Comparison of ENCODE assay signal across 26 cellular contexts in genomic region chr17:28733346-28733745, GRCh38. TPM values are rescaled to one million over a fixed set of nuclear protein-coding genes. Genes with fewer than 3 reads are reported as not detected.
DNase-seq lines count a peak whose midpoint lies in the region; ATAC-seq and TF ChIP-seq lines count a peak whose summit lies in the region.
"Had no signal": no experiment of that assay in that cellular context is flagged by ENCODE, and none has a peak within 500 bp of the region (broad histone marks: within the 10 kb centered on the region; RNA-seq: fewer than 3 reads in every experiment).

No MANE protein-coding gene starts in this region.

- H3K9me3 ChIP-seq in HAP-1 (no peaks in the 10 kb centered on the region), SJSA1 (replicated peaks) (no peaks in the 10 kb centered on the region), osteoblast (ENCODE audit: low read depth, low read length) (no peaks in the 10 kb centered on the region)
- H3K9me3 ChIP-seq: A549, Caco-2 had no signal

- H3K4me3 Mint-ChIP-seq in endothelial cell (ENCODE audit: unreplicated experiment) = no peak overlapping the region
- H3K4me3 Mint-ChIP-seq: CD4-positive, alpha-beta memory T cell had no signal

- H3K36me3 Mint-ChIP-seq in endothelial cell (ENCODE audit: low read depth, unreplicated experiment) = peaks cover 4% of the 10 kb centered on the region

- peaks cover 5% of the 10 kb centered on the region for H3K36me3 ChIP-seq in HAP-1 (replicated peaks)
- H3K36me3 ChIP-seq in SJSA1 = no peaks in the 10 kb centered on the region
- no peaks in the 10 kb centered on the region for H3K36me3 ChIP-seq in osteoblast (ENCODE audit: insufficient read depth, low read length)

- H3K4me1 ChIP-seq in HAP-1 (peaks cover 15% of the 10 kb centered on the region), SJSA1 (replicated peaks) (peaks cover 14% of the 10 kb centered on the region), osteoblast (ENCODE audit: insufficient read depth, low read length) (peaks cover 3% of the 10 kb centered on the region)
- H3K4me1 ChIP-seq: Caco-2 had no signal

- no peak for ATAC-seq in GM19035 (IDR thresholded peaks at IDR 0.05; ENCODE audit: unreplicated experiment)
- ATAC-seq: A549, HCT116, HepG2, Panc1 had no signal

- in situ Hi-C loops in HAP-1 (cut with MboI; ENCODE audit: low sequenced_read_pairs) = no loop called here
- in situ Hi-C loops in astrocyte of the spinal cord (cut with HindIII; ENCODE audit: low sequenced_read_pairs) = no loop called here

- H3K9me3 Mint-ChIP-seq in endothelial cell (ENCODE audit: unreplicated experiment) = no peaks in the 10 kb centered on the region
- H3K9me3 Mint-ChIP-seq: CD4-positive, alpha-beta memory T cell had no signal

- H3K4me1 Mint-ChIP-seq in endothelial cell (ENCODE audit: unreplicated experiment) = no peaks in the 10 kb centered on the region

- H4K20me1 ChIP-seq in osteoblast (ENCODE audit: insufficient read depth, low read length) = no peaks in the 10 kb centered on the region

- H3K27me3 Mint-ChIP-seq in endothelial cell (ENCODE audit: unreplicated experiment) = peaks cover 9% of the 10 kb centered on the region
- H3K27me3 Mint-ChIP-seq: CD4-positive, alpha-beta memory T cell had no signal

- DNase-seq in HAP-1 (ENCODE audit: low spot score in 2 of 2) (peak; percentile 49 to 93), SJSA1 (ENCODE audit: low read depth in 1 of 2, low spot score in 2 of 2) (no peak), astrocyte of the spinal cord (ENCODE audit: low read depth, low spot score) (peak; percentile 45), osteoblast (ENCODE audit: insufficient read length, low spot score, missing footprints) (peak; percentile 31), NCI-H1417 (lab: John Stamatoyannopoulos, UW) (no peak), endothelial cell (ENCODE audit: low spot score) (no peak)
- DNase-seq: AML-193; C1 segment of cervical spinal cord; Caco-2; CD4-positive, alpha-beta memory T cell; DMS 273 treated with DMSO at 0.1 percent for 48 hours; DMS79 treated with DMSO at 0.1 percent for 48 hours; GF-D8; KBM-7; MM.1S; NCI-H1417 treated with DMSO at 0.1 percent for 48 hours; NCI-H1694 treated with DMSO at 0.1 percent for 48 hours; NCI-H2081; NCI-H2227 treated with DMSO at 0.1 percent for 48 hours; NCI-H526 treated with DMSO at 0.1 percent for 48 hours; SHP77 had no signal

- 0 out of 2 replicates have a peak overlapping the region, but pooled peaks have one; percentile 6 for H3K27ac ChIP-seq in SJSA1
- no peak overlapping the region for H3K27ac ChIP-seq in osteoblast (ENCODE audit: low read depth, low read length)
- H3K27ac ChIP-seq: A549 had no signal

- no peak overlapping the region for H3K4me3 ChIP-seq in HAP-1
- H3K4me3 ChIP-seq in SJSA1 = no peak overlapping the region
- H3K4me3 ChIP-seq in astrocyte of the spinal cord (ENCODE audit: low read depth, low read length) = no peak overlapping the region
- no peak overlapping the region for H3K4me3 ChIP-seq in osteoblast (ENCODE audit: insufficient read depth, low read length)
- H3K4me3 ChIP-seq: A549 had no signal

- H3K4me2 ChIP-seq in osteoblast (ENCODE audit: insufficient read depth, low read length) = no peak overlapping the region
- H3K4me2 ChIP-seq: A549 had no signal

- no peak for TF ChIP-seq CTCF in astrocyte of the spinal cord (IDR thresholded peaks at IDR 0.05; ENCODE audit: low read depth, low read length)
- no peak for TF ChIP-seq CTCF in osteoblast (IDR thresholded peaks at IDR 0.05; ENCODE audit: extremely low read depth, low read depth, low read length)
- no peak for TF ChIP-seq CTCF in endothelial cell (IDR thresholded peaks at IDR 0.05; ENCODE audit: unreplicated experiment)

- no peaks in the 10 kb centered on the region for H3K79me2 ChIP-seq in osteoblast (ENCODE audit: insufficient read depth, low read length)

- H3K27me3 ChIP-seq in HAP-1 (ENCODE audit: low read depth) = no peaks in the 10 kb centered on the region
- no peaks in the 10 kb centered on the region for H3K27me3 ChIP-seq in SJSA1 (replicated peaks)
- H3K27me3 ChIP-seq in osteoblast (ENCODE audit: insufficient read depth, low read length) = no peaks in the 10 kb centered on the region

- H2AFZ ChIP-seq in osteoblast (ENCODE audit: low read length) = no peak overlapping the region

- H3K27ac Mint-ChIP-seq in endothelial cell (ENCODE audit: unreplicated experiment) = no peak overlapping the region
- H3K27ac Mint-ChIP-seq: CD4-positive, alpha-beta memory T cell had no signal

RNA-seq across cellular contexts. Expression of gene NEK8, which starts 4.8 kb away (rescaled TPM):
- 1.1 and 2.2 TPM in 2 replicates for total RNA-seq in SJSA1 (2014; rRNA removed; shearing (Covaris generic))
- total RNA-seq in osteoblast (6.2 and 7.2 TPM in 2 replicates), endothelial cell (ENCODE audit: unreplicated experiment) (6.7 TPM)

RNA-seq across cellular contexts. Expression of gene TLCD1, which starts 7.3 kb away (rescaled TPM):
- 1.6 TPM in 1 of 2 replicates, not detected in the other for total RNA-seq in SJSA1 (2014; rRNA removed; shearing (Covaris generic))
- total RNA-seq in osteoblast (3.2 and 4.0 TPM in 2 replicates), endothelial cell (ENCODE audit: unreplicated experiment) (2.4 TPM)

RNA-seq across cellular contexts. Expression of gene TRAF4, which starts 10.5 kb away (rescaled TPM):
- 38.4 and 51.0 TPM in 2 replicates for total RNA-seq in SJSA1 (2014; rRNA removed; shearing (Covaris generic))
- total RNA-seq in osteoblast (36.8 and 47.0 TPM in 2 replicates), endothelial cell (ENCODE audit: unreplicated experiment) (166 TPM)

RNA-seq across cellular contexts. Expression of gene RPL23A, which starts 13.6 kb away (rescaled TPM):
- total RNA-seq in SJSA1 (2014; rRNA removed; shearing (Covaris generic)) = 591 and 789 TPM in 2 replicates
- total RNA-seq in osteoblast (428 and 494 TPM in 2 replicates), endothelial cell (ENCODE audit: unreplicated experiment) (1,525 TPM)

RNA-seq across cellular contexts. Expression of gene RAB34, which starts 15.7 kb away (rescaled TPM):
- 1,039 and 1,435 TPM in 2 replicates for total RNA-seq in SJSA1 (2014; rRNA removed; shearing (Covaris generic))
- 176 and 186 TPM in 2 replicates for total RNA-seq in osteoblast
- 72.0 TPM for total RNA-seq in endothelial cell (ENCODE audit: unreplicated experiment)

Comparison
In these comparisons a context has a peak if more than half of its experiments do, and no peak if none do; other contexts are left out.
1. DNase-seq: peak in HAP-1 (2 of 2), astrocyte of the spinal cord (single experiment) and osteoblast (single experiment); none in SJSA1 (0 of 2), NCI-H1417 (0 of 3) and endothelial cell (single experiment).